9 cellular contexts compared by ENCODE assay signal in the genomic region with DNA sequence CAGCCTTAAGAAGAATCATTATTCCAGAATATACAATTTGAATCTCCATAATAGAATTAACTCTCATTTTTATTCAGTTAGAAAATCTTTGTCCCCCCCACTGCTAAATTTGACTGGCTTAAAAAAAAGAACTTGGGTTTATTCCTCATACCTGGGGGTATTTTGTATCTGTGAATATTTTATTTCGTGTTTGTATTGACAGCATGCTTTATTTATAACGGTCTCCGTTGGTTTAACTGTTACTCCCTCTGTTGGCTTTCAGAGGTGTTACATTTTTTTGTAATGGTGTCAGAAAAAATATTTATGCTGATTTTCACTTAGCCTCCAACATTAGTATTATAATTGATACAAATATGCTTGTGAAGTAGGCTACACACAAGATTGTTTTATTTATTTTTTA.
DNase-seq lines count a peak whose midpoint lies in the region; ATAC-seq and TF ChIP-seq lines count a peak whose summit lies in the region.
"Had no signal": no experiment of that assay in that cellular context is flagged by ENCODE, and none has a peak within 500 bp of the region (broad histone marks: within the 10 kb centered on the region; RNA-seq: fewer than 3 reads in every experiment).

No MANE protein-coding gene starts in this region.

- TF ChIP-seq CTCF in cardiac muscle cell (IDR thresholded peaks at IDR 0.05; ENCODE audit: low read depth, low read length) (peak; percentile 59), PC-9 (conservative IDR thresholded peaks at IDR 0.05) (peak; percentile 76), fibroblast of mammary gland (conservative IDR thresholded peaks at IDR 0.05; ENCODE audit: control insufficient read depth, insufficient read depth, low read depth, low read length) (peak; percentile 35), upper lobe of left lung (IDR thresholded peaks at IDR 0.05) (peak in 5 of 6 experiments; percentile 23 to 38 (median 31))

- POLR2A ChIA-PET in PC-9 (lab: Charles Lee; ENCODE audit: unreplicated experiment): no interaction called here

- H3K4me2 ChIP-seq in PC-9: no peak overlapping the region

- intact Hi-C loops in cardiac septum (cut with DNase I) (loop anchor here (10.0 kb wide), 1 partner anchor 52 kb away; no protein-coding TSS in a partner anchor), PC-9 (cut with micrococcal nuclease; ENCODE audit: unreplicated experiment) (loop anchor here (2.0 kb wide), 1 partner anchor 64 kb away; no protein-coding TSS in a partner anchor)

- no peak overlapping the region for H2AFZ ChIP-seq in PC-9

- WGBS in upper lobe of left lung, 2 donors: 13 to 33% methylated on average over 3 of the region's 3 CpGs

- ATAC-seq in upper lobe of left lung (ENCODE audit: low FRiP score in 2 of 2): no peak

- TF ChIP-seq POLR2A in upper lobe of left lung (IDR thresholded peaks at IDR 0.05): no peak

- H3K4me1 ChIP-seq in cardiac muscle cell (ENCODE audit: low read depth): peaks cover 16% of the 10 kb centered on the region
- H3K4me1 ChIP-seq in PC-9 (replicated peaks; ENCODE audit: insufficient read depth): peaks cover 16% of the 10 kb centered on the region
- peaks cover 0 to 23% (median 12%) of the 10 kb centered on the region in 4 donors for H3K4me1 ChIP-seq in upper lobe of left lung

- H3K36me3 ChIP-seq in cardiac muscle cell (no peaks in the 10 kb centered on the region), PC-9 (ENCODE audit: low read depth) (no peaks in the 10 kb centered on the region), upper lobe of left lung (peaks cover 0 to 17% (median 4%) of the 10 kb centered on the region in 4 donors)

- DNase-seq in cardiac muscle cell (ENCODE audit: low read depth in 1 of 2, low spot score in 1 of 2): peak in 1 of 2 donors; percentile 40
- no peak for DNase-seq in cardiac septum (ENCODE audit: low spot score)
- no peak for DNase-seq in PC-9
- peak; percentile 9 for DNase-seq in fibroblast of mammary gland (ENCODE audit: low read depth)
- no peak for DNase-seq in upper lobe of left lung
- no peak for DNase-seq in NCI-H510A (lab: John Stamatoyannopoulos, UW)
- DNase-seq in NCI-H146 (lab: John Stamatoyannopoulos, UW): no peak
- DNase-seq in activated effector memory CD4-positive, alpha-beta T cell treated with anti-CD3 and anti-CD28 coated beads, Interleukin-2, amount 50 U/mL, for 16 hours: no peak
- DNase-seq: NCI-H82 had no signal

- H3F3A ChIP-seq in PC-9 (ENCODE audit: insufficient read depth, low read depth): peaks cover 18% of the 10 kb centered on the region

- H3K4me3 ChIP-seq in cardiac muscle cell (no peak overlapping the region), PC-9 (no peak overlapping the region), fibroblast of mammary gland (ENCODE audit: control insufficient read depth, low read depth, low read length) (no peak overlapping the region), upper lobe of left lung (no peak overlapping the region)

- H4K20me1 ChIP-seq in PC-9 (ENCODE audit: insufficient read depth): peaks cover 23% of the 10 kb centered on the region

- no peaks in the 10 kb centered on the region for H3K9me3 ChIP-seq in cardiac muscle cell (ENCODE audit: low read depth)
- no peaks in the 10 kb centered on the region for H3K9me3 ChIP-seq in PC-9 (ENCODE audit: insufficient read depth, low read depth)
- H3K9me3 ChIP-seq in upper lobe of left lung: no peaks in the 10 kb centered on the region

- H3K27me3 ChIP-seq in cardiac muscle cell (no peaks in the 10 kb centered on the region), PC-9 (ENCODE audit: insufficient read depth, low read depth) (no peaks in the 10 kb centered on the region), upper lobe of left lung (no peaks in the 10 kb centered on the region)

- H3K27ac ChIP-seq in cardiac muscle cell (no peak overlapping the region), PC-9 (no peak overlapping the region), upper lobe of left lung (no peak overlapping the region)

- no peak for TF ChIP-seq EP300 in upper lobe of left lung (IDR thresholded peaks at IDR 0.05)

- CTCF ChIA-PET in PC-9 (lab: Charles Lee): interaction anchor here (2.6 kb wide), 1 partner anchor 40 kb away, joined by 10 read pairs; a partner anchor contains a TSS

- no peaks in the 10 kb centered on the region for H3K9me2 ChIP-seq in PC-9 (ENCODE audit: insufficient read depth)

- peaks cover 42% of the 10 kb centered on the region for H3K79me2 ChIP-seq in PC-9 (ENCODE audit: low read depth)

- no TSS peak for BruUV-seq in PC-9 (replicated peaks; lab: Mats Ljungman, UMichigan)
